In the genomic region with DNA sequence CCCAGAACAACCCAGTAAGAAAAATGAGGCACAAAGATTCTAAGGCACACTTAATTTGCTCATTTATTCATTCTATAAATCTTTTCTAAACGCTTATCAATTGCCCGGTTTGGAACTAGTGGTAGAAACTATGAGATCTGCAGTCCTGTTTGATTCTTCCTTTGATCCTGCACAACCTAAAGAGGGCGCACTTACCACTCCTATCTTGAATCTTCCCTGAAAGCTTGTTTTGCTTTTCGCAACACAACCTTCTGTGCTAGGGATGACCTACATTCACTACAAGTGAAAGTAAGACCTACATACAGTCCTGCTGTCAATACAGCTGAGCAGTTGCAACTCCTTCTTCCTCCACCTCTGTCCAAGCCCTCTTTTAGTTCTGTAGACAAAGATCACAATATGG, we compare ENCODE assay signal across 1 cellular context.
TF ChIP-seq lines count a peak whose summit lies in the region.

No MANE protein-coding gene starts in this region.

TF ChIP-seq in WTC11, 78 proteins besides CTCF, POLR2A, EP300 and RAD21 (continued from another document):
- TF ChIP-seq, protein P1, sequence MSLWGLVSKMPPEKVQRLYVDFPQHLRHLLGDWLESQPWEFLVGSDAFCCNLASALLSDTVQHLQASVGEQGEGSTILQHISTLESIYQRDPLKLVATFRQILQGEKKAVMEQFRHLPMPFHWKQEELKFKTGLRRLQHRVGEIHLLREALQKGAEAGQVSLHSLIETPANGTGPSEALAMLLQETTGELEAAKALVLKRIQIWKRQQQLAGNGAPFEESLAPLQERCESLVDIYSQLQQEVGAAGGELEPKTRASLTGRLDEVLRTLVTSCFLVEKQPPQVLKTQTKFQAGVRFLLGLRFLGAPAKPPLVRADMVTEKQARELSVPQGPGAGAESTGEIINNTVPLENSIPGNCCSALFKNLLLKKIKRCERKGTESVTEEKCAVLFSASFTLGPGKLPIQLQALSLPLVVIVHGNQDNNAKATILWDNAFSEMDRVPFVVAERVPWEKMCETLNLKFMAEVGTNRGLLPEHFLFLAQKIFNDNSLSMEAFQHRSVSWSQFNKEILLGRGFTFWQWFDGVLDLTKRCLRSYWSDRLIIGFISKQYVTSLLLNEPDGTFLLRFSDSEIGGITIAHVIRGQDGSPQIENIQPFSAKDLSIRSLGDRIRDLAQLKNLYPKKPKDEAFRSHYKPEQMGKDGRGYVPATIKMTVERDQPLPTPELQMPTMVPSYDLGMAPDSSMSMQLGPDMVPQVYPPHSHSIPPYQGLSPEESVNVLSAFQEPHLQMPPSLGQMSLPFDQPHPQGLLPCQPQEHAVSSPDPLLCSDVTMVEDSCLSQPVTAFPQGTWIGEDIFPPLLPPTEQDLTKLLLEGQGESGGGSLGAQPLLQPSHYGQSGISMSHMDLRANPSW (CRISPR knock-in tag; conservative IDR thresholded peaks at IDR 0.05; ENCODE audit: low read depth) = no peak
- TF ChIP-seq TEAD1 (CRISPR knock-in tag; IDR thresholded peaks at IDR 0.05) (no peak), NR1H2 (CRISPR knock-in tag; IDR thresholded peaks at IDR 0.05) (no peak), SMAD4 (CRISPR knock-in tag; IDR thresholded peaks at IDR 0.05) (no peak)
- TF ChIP-seq, protein P2, sequence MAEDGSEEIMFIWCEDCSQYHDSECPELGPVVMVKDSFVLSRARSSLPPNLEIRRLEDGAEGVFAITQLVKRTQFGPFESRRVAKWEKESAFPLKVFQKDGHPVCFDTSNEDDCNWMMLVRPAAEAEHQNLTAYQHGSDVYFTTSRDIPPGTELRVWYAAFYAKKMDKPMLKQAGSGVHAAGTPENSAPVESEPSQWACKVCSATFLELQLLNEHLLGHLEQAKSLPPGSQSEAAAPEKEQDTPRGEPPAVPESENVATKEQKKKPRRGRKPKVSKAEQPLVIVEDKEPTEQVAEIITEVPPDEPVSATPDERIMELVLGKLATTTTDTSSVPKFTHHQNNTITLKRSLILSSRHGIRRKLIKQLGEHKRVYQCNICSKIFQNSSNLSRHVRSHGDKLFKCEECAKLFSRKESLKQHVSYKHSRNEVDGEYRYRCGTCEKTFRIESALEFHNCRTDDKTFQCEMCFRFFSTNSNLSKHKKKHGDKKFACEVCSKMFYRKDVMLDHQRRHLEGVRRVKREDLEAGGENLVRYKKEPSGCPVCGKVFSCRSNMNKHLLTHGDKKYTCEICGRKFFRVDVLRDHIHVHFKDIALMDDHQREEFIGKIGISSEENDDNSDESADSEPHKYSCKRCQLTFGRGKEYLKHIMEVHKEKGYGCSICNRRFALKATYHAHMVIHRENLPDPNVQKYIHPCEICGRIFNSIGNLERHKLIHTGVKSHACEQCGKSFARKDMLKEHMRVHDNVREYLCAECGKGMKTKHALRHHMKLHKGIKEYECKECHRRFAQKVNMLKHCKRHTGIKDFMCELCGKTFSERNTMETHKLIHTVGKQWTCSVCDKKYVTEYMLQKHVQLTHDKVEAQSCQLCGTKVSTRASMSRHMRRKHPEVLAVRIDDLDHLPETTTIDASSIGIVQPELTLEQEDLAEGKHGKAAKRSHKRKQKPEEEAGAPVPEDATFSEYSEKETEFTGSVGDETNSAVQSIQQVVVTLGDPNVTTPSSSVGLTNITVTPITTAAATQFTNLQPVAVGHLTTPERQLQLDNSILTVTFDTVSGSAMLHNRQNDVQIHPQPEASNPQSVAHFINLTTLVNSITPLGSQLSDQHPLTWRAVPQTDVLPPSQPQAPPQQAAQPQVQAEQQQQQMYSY (CRISPR knock-in tag; IDR thresholded peaks at IDR 0.05) = no peak
